22 cellular contexts compared by ENCODE assay signal in genomic region chr7:137851361-137851945, GRCh38. TPM values are rescaled to one million over a fixed set of nuclear protein-coding genes. Genes with fewer than 3 reads are reported as not detected.
A peak's percentile ranks its signal among the peaks of the same experiment; 100 is the strongest.
DNase-seq lines count a peak whose midpoint lies in the region; ATAC-seq and TF ChIP-seq lines count a peak whose summit lies in the region.
"Had no signal": no experiment of that assay in that cellular context is flagged by ENCODE, and none has a peak within 500 bp of the region (broad histone marks: within the 10 kb centered on the region; RNA-seq: fewer than 3 reads in every experiment).

No MANE protein-coding gene starts in this region.

- DNase-seq in mammary epithelial cell (peak; percentile 45), MCF 10A (ENCODE audit: unreplicated experiment) (no peak), amniotic epithelial cell (ENCODE audit: low read depth) (peak; percentile 71), fibroblast of villous mesenchyme (ENCODE audit: low read depth) (peak; percentile 17), AG08396 (ENCODE audit: low spot score) (no peak), NCI-H128 (lab: John Stamatoyannopoulos, UW; ENCODE audit: unreplicated experiment) (no peak), NCI-H2107 treated with DMSO at 0.1 percent for 48 hours (lab: John Stamatoyannopoulos, UW; ENCODE audit: unreplicated experiment) (no peak)
- DNase-seq in stimulated activated naive CD8-positive, alpha-beta T cell treated with anti-CD3 and anti-CD28 coated beads, Interleukin-15, amount 100 ng/mL, for 72 hours = peak in 1 of 2 donors; percentile 37
- DNase-seq: activated CD4-positive, alpha-beta T cell treated with anti-CD3 and anti-CD28 coated beads for 1 hour; C1 segment of cervical spinal cord; colonic mucosa; heart right ventricle; MM.1S; naive B cell; NCI-H2171; right cardiac atrium; SHP77 treated with DMSO at 0.1 percent for 48 hours had no signal

- no peaks in the 10 kb centered on the region for H3K9me3 ChIP-seq in mammary epithelial cell (replicated peaks; ENCODE audit: insufficient read depth, low read length)
- H3K9me3 ChIP-seq: colonic mucosa, heart right ventricle had no signal

- H3K9ac ChIP-seq in mammary epithelial cell (ENCODE audit: insufficient read depth, low read length) = no peak overlapping the region

- in situ Hi-C loops in mammary epithelial cell (cut with MboI; ENCODE audit: low sequenced_read_pairs in 2 of 2) = no loop called here

- H3K4me1 ChIP-seq in mammary epithelial cell (ENCODE audit: insufficient read depth, low read length) = peaks cover 6% of the 10 kb centered on the region
- H3K4me1 ChIP-seq: colonic mucosa had no signal

- peaks cover 6% of the 10 kb centered on the region for H3K36me3 Mint-ChIP-seq in MCF 10A (ENCODE audit: insufficient read depth, unreplicated experiment)
- H3K36me3 Mint-ChIP-seq: brain, IgD-negative memory B cell had no signal

- 100% methylated on average over 2 of the region's 2 CpGs for WGBS in mammary epithelial cell (ENCODE audit: low coverage, missing lambda C conversion rate)

- peaks cover 7% of the 10 kb centered on the region for H3K27me3 ChIP-seq in mammary epithelial cell (ENCODE audit: insufficient read depth, low read length)

- ATAC-seq in stimulated activated naive CD8-positive, alpha-beta T cell treated with anti-CD3 and anti-CD28 coated beads, Interleukin-15, amount 100 ng/mL, for 72 hours = peak; percentile 78
- ATAC-seq: heart right ventricle, left lobe of liver, right cardiac atrium had no signal

- no peaks in the 10 kb centered on the region for H3K9me3 Mint-ChIP-seq in MCF 10A (ENCODE audit: unreplicated experiment)
- H3K9me3 Mint-ChIP-seq in stimulated activated naive CD8-positive, alpha-beta T cell treated with anti-CD3 and anti-CD28 coated beads, Interleukin-15, amount 100 ng/mL, for 72 hours = peaks cover 12 to 16% of the 10 kb centered on the region in 2 donors
- H3K9me3 Mint-ChIP-seq: activated T-helper 1 cell treated with anti-CD3 and anti-CD28 coated beads, Interleukin-12 subunit alpha, Interleukin-12 subunit beta, Interleukin-2, Interleukin-4 antibody, amounts not matched to agents 30 ng/mL and 10 ng/mL and 1 ng/mL, durations not matched to agents 14 hours and 24 hours and 36 hours had no signal

- no peak overlapping the region for H2AFZ ChIP-seq in mammary epithelial cell (ENCODE audit: low read depth, low read length)

- no peak overlapping the region for H3K4me3 Mint-ChIP-seq in MCF 10A (ENCODE audit: unreplicated experiment)
- H3K4me3 Mint-ChIP-seq in stimulated activated naive CD8-positive, alpha-beta T cell treated with anti-CD3 and anti-CD28 coated beads, Interleukin-15, amount 100 ng/mL, for 72 hours = peak overlapping the region in 1 of 2 donors; percentile 54
- H3K4me3 Mint-ChIP-seq: activated naive CD8-positive, alpha-beta T cell; activated T-helper 1 cell treated with anti-CD3 and anti-CD28 coated beads, Interleukin-12 subunit alpha, Interleukin-12 subunit beta, Interleukin-2, Interleukin-4 antibody, amounts not matched to agents 30 ng/mL and 10 ng/mL and 1 ng/mL, durations not matched to agents 14 hours and 24 hours and 36 hours; brain; IgD-negative memory B cell; naive B cell had no signal

- H3K27ac Mint-ChIP-seq in MCF 10A (ENCODE audit: low read depth, unreplicated experiment) = no peak overlapping the region
- H3K27ac Mint-ChIP-seq in stimulated activated naive CD8-positive, alpha-beta T cell treated with anti-CD3 and anti-CD28 coated beads, Interleukin-15, amount 100 ng/mL, for 72 hours = peak overlapping the region; percentile 43 to 96
- H3K27ac Mint-ChIP-seq: activated naive CD8-positive, alpha-beta T cell; activated T-helper 1 cell treated with anti-CD3 and anti-CD28 coated beads, Interleukin-12 subunit alpha, Interleukin-12 subunit beta, Interleukin-2, Interleukin-4 antibody, amounts not matched to agents 30 ng/mL and 10 ng/mL and 1 ng/mL, durations not matched to agents 14 hours and 24 hours and 36 hours; brain; IgD-negative memory B cell had no signal

- no peaks in the 10 kb centered on the region for H3K36me3 ChIP-seq in mammary epithelial cell (ENCODE audit: insufficient read depth, low read length)
- H3K36me3 ChIP-seq: colonic mucosa had no signal

- CTCF ChIA-PET in mammary epithelial cell (lab: Charles Lee; ENCODE audit: low non-redundant PET) = no interaction called here
- CTCF ChIA-PET in MCF 10A (lab: Yijun Ruan, JAX) = no interaction called here

- dilution Hi-C loops in mammary epithelial cell (cut with HindIII; ENCODE audit: low sequenced_read_pairs) = no loop called here

- POLR2A ChIA-PET in MCF 10A (lab: Yijun Ruan, JAX) = interaction anchor here (0.6 kb wide), 1 partner anchor 15 kb away, joined by 3 read pairs; no protein-coding TSS in a partner anchor

- TF ChIP-seq CTCF in mammary epithelial cell (conservative IDR thresholded peaks at IDR 0.05 in 1 of 2, IDR thresholded peaks at IDR 0.05 in 1 of 2; ENCODE audit: extremely low read depth in 1 of 2, insufficient read depth in 1 of 2, low read depth in 1 of 2, low read length in 2 of 2) (no peak), MCF 10A (IDR thresholded peaks at IDR 0.05; ENCODE audit: unreplicated experiment) (no peak), fibroblast of villous mesenchyme (IDR thresholded peaks at IDR 0.05; ENCODE audit: insufficient read depth, low read depth, low read length) (no peak)

- BruUV-seq in mammary epithelial cell (replicated peaks; lab: Mats Ljungman, UMichigan) (no TSS peak), MCF 10A (replicated peaks; lab: Mats Ljungman, UMichigan) (no TSS peak)

- no peaks in the 10 kb centered on the region for H4K20me1 ChIP-seq in mammary epithelial cell (ENCODE audit: insufficient read depth, low read length)

- H3K27me3 Mint-ChIP-seq in MCF 10A (ENCODE audit: insufficient read depth, unreplicated experiment) = no peaks in the 10 kb centered on the region
- peaks cover 55% of the 10 kb centered on the region for H3K27me3 Mint-ChIP-seq in stimulated activated naive CD8-positive, alpha-beta T cell treated with anti-CD3 and anti-CD28 coated beads, Interleukin-15, amount 100 ng/mL, for 72 hours

- H3K27ac ChIP-seq in mammary epithelial cell (ENCODE audit: insufficient read depth, low read depth, low read length) = no peak overlapping the region
- H3K27ac ChIP-seq: colonic mucosa, heart right ventricle had no signal

- intact Hi-C loops in mammary epithelial cell (cut with micrococcal nuclease) = loop anchor here (5.0 kb wide), 1 partner anchor 46 kb away; no protein-coding TSS in a partner anchor
- intact Hi-C loops in MCF 10A (cut with micrococcal nuclease) = no loop called here

- no peak overlapping the region for H3K4me2 ChIP-seq in mammary epithelial cell (ENCODE audit: insufficient read depth, low read depth, low read length)

- H3K4me3 ChIP-seq in mammary epithelial cell (replicated peaks in 1 of 3; ENCODE audit: insufficient read depth in 1 of 3, low read depth in 2 of 3, low read length in 3 of 3) = no peak overlapping the region
- H3K4me3 ChIP-seq in fibroblast of villous mesenchyme (ENCODE audit: low read depth, low read length) = no peak overlapping the region
- H3K4me3 ChIP-seq: colonic mucosa, heart right ventricle had no signal

- no peaks in the 10 kb centered on the region for H3K4me1 Mint-ChIP-seq in MCF 10A (ENCODE audit: insufficient read depth, unreplicated experiment)
- H3K4me1 Mint-ChIP-seq in stimulated activated naive CD8-positive, alpha-beta T cell treated with anti-CD3 and anti-CD28 coated beads, Interleukin-15, amount 100 ng/mL, for 72 hours = peaks cover 27% of the 10 kb centered on the region
- H3K4me1 Mint-ChIP-seq: IgD-negative memory B cell had no signal

- no peaks in the 10 kb centered on the region for H3K79me2 ChIP-seq in mammary epithelial cell (ENCODE audit: insufficient read depth, low read length)

RNA-seq across cellular contexts. Expression of gene DGKI, which starts 4.7 kb away (rescaled TPM):
- total RNA-seq in mammary epithelial cell (1 to 10 TPM in 1 of 2 donors, under 1 TPM in 1; 0.35 to 1.5 TPM), MCF 10A (2022) (1.4 and 1.7 TPM in 2 replicates), fibroblast of villous mesenchyme (3.5 and 11.3 TPM in 2 replicates)
- 0.03 TPM for polyA plus RNA-seq in mammary epithelial cell
- not detected for polyA minus RNA-seq in mammary epithelial cell
- polyA plus RNA-seq: IgD-negative memory B cell had no signal

Comparison
In these comparisons a context has a peak if more than half of its experiments do, and no peak if none do; other contexts are left out.
1. DNase-seq: peak in mammary epithelial cell (single experiment), amniotic epithelial cell (single experiment) and fibroblast of villous mesenchyme (single experiment); none in MCF 10A (single experiment), AG08396 (single experiment), NCI-H128 (single experiment) and NCI-H2107 treated with DMSO at 0.1 percent for 48 hours (single experiment).